ENCODE assay signal across 26 cellular contexts in the genomic region with DNA sequence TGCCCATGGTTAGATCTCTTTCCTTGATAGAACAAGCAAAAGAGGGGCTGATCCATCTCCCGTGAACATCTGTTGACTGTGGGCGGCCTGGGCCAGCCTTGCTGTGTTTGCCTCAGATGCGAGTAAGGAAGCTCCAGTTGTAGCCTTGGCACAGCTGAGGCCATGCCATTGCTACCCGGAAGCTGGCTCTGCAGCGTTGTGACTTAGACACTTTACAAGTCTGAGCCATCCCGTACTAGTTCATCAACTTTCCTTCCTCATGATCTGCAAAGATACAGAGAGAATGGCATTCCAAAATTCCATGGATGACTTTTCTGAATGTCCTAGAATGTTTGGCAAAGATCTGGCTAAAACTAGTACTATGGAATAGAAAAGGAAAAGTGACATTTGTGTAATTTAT.
DNase-seq lines count a peak whose midpoint lies in the region; ATAC-seq, FAIRE-seq and TF ChIP-seq lines count a peak whose summit lies in the region.
"Had no signal": no experiment of that assay in that cellular context is flagged by ENCODE, and none has a peak within 500 bp of the region (broad histone marks: within the 10 kb centered on the region; RNA-seq: fewer than 3 reads in every experiment).

No MANE protein-coding gene starts in this region.

- intact Hi-C loops in CD4-positive, alpha-beta memory T cell (cut with micrococcal nuclease): no loop called here
- intact Hi-C loops in activated T-helper 1 cell treated with anti-CD3 and anti-CD28 coated beads, Interleukin-12 subunit alpha, Interleukin-12 subunit beta, Interleukin-2, Interleukin-4 antibody, amounts not matched to agents 30 ng/mL and 10 ng/mL and 1 ng/mL, durations not matched to agents 14 hours and 24 hours and 36 hours (cut with micrococcal nuclease): no loop called here
- intact Hi-C loops in lower leg skin (cut with DNase I; ENCODE audit: low total_unique reads): loop anchor here (10.0 kb wide), 1 partner anchor 234 kb away; no protein-coding TSS in a partner anchor

- no peak overlapping the region for H3K4me3 Mint-ChIP-seq in CD4-positive, alpha-beta memory T cell
- no peak overlapping the region for H3K4me3 Mint-ChIP-seq in activated T-helper 1 cell treated with anti-CD3 and anti-CD28 coated beads, Interleukin-12 subunit alpha, Interleukin-12 subunit beta, Interleukin-2, Interleukin-4 antibody, amounts not matched to agents 30 ng/mL and 10 ng/mL and 1 ng/mL, durations not matched to agents 14 hours and 24 hours and 36 hours
- H3K4me3 Mint-ChIP-seq in neural crest cell: peak overlapping the region; percentile 51
- H3K4me3 Mint-ChIP-seq: GM23338, H9 had no signal

- WGBS in lower leg skin, 2 donors: 85 to 90% methylated on average over 6 of the region's 6 CpGs

- no peaks in the 10 kb centered on the region for H3K36me3 ChIP-seq in CD4-positive, alpha-beta memory T cell (ENCODE audit: insufficient read depth, low read length)

- FAIRE-seq in frontal cortex (lab: Jason Lieb, UNC): no peak
- FAIRE-seq: A549, D721Med, GM18507, HepG2 had no signal

- H3K27ac ChIP-seq in C4-2B: peak overlapping the region; percentile 6; the same call in 1 of the 2 replicates
- no peak overlapping the region for H3K27ac ChIP-seq in CD4-positive, alpha-beta memory T cell (ENCODE audit: low read depth, low read length)
- H3K27ac ChIP-seq: A549, PC-9 had no signal

- peaks cover 47 to 55% of the 10 kb centered on the region in 2 donors for H3K36me3 Mint-ChIP-seq in CD4-positive, alpha-beta memory T cell
- H3K36me3 Mint-ChIP-seq in activated T-helper 1 cell treated with anti-CD3 and anti-CD28 coated beads, Interleukin-12 subunit alpha, Interleukin-12 subunit beta, Interleukin-2, Interleukin-4 antibody, amounts not matched to agents 30 ng/mL and 10 ng/mL and 1 ng/mL, durations not matched to agents 14 hours and 24 hours and 36 hours (ENCODE audit: low read depth): peaks cover 14% of the 10 kb centered on the region
- H3K36me3 Mint-ChIP-seq in neural crest cell (ENCODE audit: low read depth): peaks cover 74% of the 10 kb centered on the region

- CTCF ChIA-PET in CD4-positive, alpha-beta memory T cell (lab: Charles Lee; ENCODE audit: partially characterized antibody): no interaction called here

- H3K27ac Mint-ChIP-seq in CD4-positive, alpha-beta memory T cell: peak overlapping the region in 6 of 7 donors; percentile 24 to 67 (median 47)
- peak overlapping the region; percentile 41 for H3K27ac Mint-ChIP-seq in activated T-helper 1 cell treated with anti-CD3 and anti-CD28 coated beads, Interleukin-12 subunit alpha, Interleukin-12 subunit beta, Interleukin-2, Interleukin-4 antibody, amounts not matched to agents 30 ng/mL and 10 ng/mL and 1 ng/mL, durations not matched to agents 14 hours and 24 hours and 36 hours
- no peak overlapping the region for H3K27ac Mint-ChIP-seq in neural crest cell (ENCODE audit: unreplicated experiment)
- H3K27ac Mint-ChIP-seq: GM23338, H9 had no signal

- ATAC-seq in GM21786 (IDR thresholded peaks at IDR 0.05; ENCODE audit: unreplicated experiment): no peak
- ATAC-seq: A549, GM23338, HepG2 had no signal

- no peaks in the 10 kb centered on the region for H3K27me3 ChIP-seq in CD4-positive, alpha-beta memory T cell (ENCODE audit: insufficient read depth, low read length)

- peaks cover 5% of the 10 kb centered on the region for H3K4me1 ChIP-seq in CD4-positive, alpha-beta memory T cell (ENCODE audit: insufficient read depth, low read length)
- H3K4me1 ChIP-seq: A549 had no signal

- peaks cover 10 to 21% (median 18%) of the 10 kb centered on the region in 4 donors for H3K4me1 Mint-ChIP-seq in CD4-positive, alpha-beta memory T cell
- peaks cover 27% of the 10 kb centered on the region for H3K4me1 Mint-ChIP-seq in activated T-helper 1 cell treated with anti-CD3 and anti-CD28 coated beads, Interleukin-12 subunit alpha, Interleukin-12 subunit beta, Interleukin-2, Interleukin-4 antibody, amounts not matched to agents 30 ng/mL and 10 ng/mL and 1 ng/mL, durations not matched to agents 14 hours and 24 hours and 36 hours (ENCODE audit: low read depth)
- peaks cover 7% of the 10 kb centered on the region for H3K4me1 Mint-ChIP-seq in neural crest cell
- H3K4me1 Mint-ChIP-seq: GM23338, H9 had no signal

- no peak for TF ChIP-seq CTCF in C4-2B (conservative IDR thresholded peaks at IDR 0.05)
- TF ChIP-seq CTCF in neural crest cell (conservative IDR thresholded peaks at IDR 0.05): no peak
- TF ChIP-seq CTCF in lower leg skin (IDR thresholded peaks at IDR 0.05): no peak

- no peaks in the 10 kb centered on the region for H3K9me3 ChIP-seq in CD4-positive, alpha-beta memory T cell (ENCODE audit: control insufficient read depth in 1 of 2, low read length in 2 of 2)
- H3K9me3 ChIP-seq: A549 had no signal

- no peak for TF ChIP-seq POLR2A in lower leg skin (IDR thresholded peaks at IDR 0.05)

- POLR2A ChIA-PET in CD4-positive, alpha-beta memory T cell (lab: Charles Lee; ENCODE audit: partially characterized antibody): no interaction called here

- no peaks in the 10 kb centered on the region for H3K27me3 Mint-ChIP-seq in CD4-positive, alpha-beta memory T cell
- H3K27me3 Mint-ChIP-seq in activated T-helper 1 cell treated with anti-CD3 and anti-CD28 coated beads, Interleukin-12 subunit alpha, Interleukin-12 subunit beta, Interleukin-2, Interleukin-4 antibody, amounts not matched to agents 30 ng/mL and 10 ng/mL and 1 ng/mL, durations not matched to agents 14 hours and 24 hours and 36 hours (ENCODE audit: insufficient read depth): no peaks in the 10 kb centered on the region
- no peaks in the 10 kb centered on the region for H3K27me3 Mint-ChIP-seq in neural crest cell (ENCODE audit: low read depth)

- H3K4me3 ChIP-seq in CD4-positive, alpha-beta memory T cell (ENCODE audit: low read length in 2 of 2): no peak overlapping the region
- H3K4me3 ChIP-seq in lower leg skin (ENCODE audit: low read depth, poor library complexity, severe bottlenecking): no peak overlapping the region
- H3K4me3 ChIP-seq: A549, GM23338, PC-9 had no signal

- DNase-seq in CD4-positive, alpha-beta memory T cell: no peak
- DNase-seq in activated T-helper 1 cell treated with anti-CD3 and anti-CD28 coated beads, Interleukin-12 subunit alpha, Interleukin-12 subunit beta, Interleukin-2, Interleukin-4 antibody, amounts not matched to agents 30 ng/mL and 10 ng/mL and 1 ng/mL, durations not matched to agents 14 hours and 24 hours and 36 hours (ENCODE audit: low spot score): no peak
- DNase-seq in neural crest cell (ENCODE audit: low read depth, low spot score) (no peak), lower leg skin (ENCODE audit: low spot score in 2 of 2) (no peak), frontal cortex (ENCODE audit: low spot score in 2 of 2) (no peak)
- DNase-seq: AML-193, C1 segment of cervical spinal cord, H9, Kasumi-1, MV-4-11, NCI-H1105, NCI-H146, NCI-H1930, NCI-H2107, NCI-H446, NCI-H524 treated with DMSO at 0.1 percent for 48 hours, NCI-H774, PC-9, Right ventricle myocardium superior had no signal

- peaks cover 0 to 9% (median under 1%) of the 10 kb centered on the region in 8 donors for H3K9me3 Mint-ChIP-seq in CD4-positive, alpha-beta memory T cell
- H3K9me3 Mint-ChIP-seq in activated T-helper 1 cell treated with anti-CD3 and anti-CD28 coated beads, Interleukin-12 subunit alpha, Interleukin-12 subunit beta, Interleukin-2, Interleukin-4 antibody, amounts not matched to agents 30 ng/mL and 10 ng/mL and 1 ng/mL, durations not matched to agents 14 hours and 24 hours and 36 hours: peaks cover 12% of the 10 kb centered on the region
- peaks cover 23% of the 10 kb centered on the region for H3K9me3 Mint-ChIP-seq in neural crest cell
